9 cellular contexts compared by ENCODE assay signal in genomic region chr1:164771001-164771550, GRCh38.
DNase-seq lines count a peak whose midpoint lies in the region; ATAC-seq and TF ChIP-seq lines count a peak whose summit lies in the region.
"Had no signal": no experiment of that assay in that cellular context is flagged by ENCODE, and none has a peak within 500 bp of the region (broad histone marks: within the 10 kb centered on the region; RNA-seq: fewer than 3 reads in every experiment).

No MANE protein-coding gene starts in this region.

- H2AK5ac ChIP-seq in IMR-90 (ENCODE audit: low read depth, low read length) (peak overlapping the region; percentile 63), mesendoderm (ENCODE audit: low read length) (no peak overlapping the region)

- H3K18ac ChIP-seq in IMR-90 (ENCODE audit: low read depth, low read length) (peak overlapping the region; percentile 85), mesendoderm (ENCODE audit: low read length) (peak overlapping the region; percentile 39)

- H3K4me1 ChIP-seq in IMR-90 (ENCODE audit: control insufficient read depth, insufficient read depth, low read length) (peaks cover 40% of the 10 kb centered on the region), breast epithelium (peaks cover 6 to 10% of the 10 kb centered on the region in 2 donors), mesendoderm (ENCODE audit: control insufficient read depth, low read depth, low read length) (peaks cover 24% of the 10 kb centered on the region), thoracic aorta (ENCODE audit: control insufficient read depth in 1 of 2, low read depth in 2 of 2) (peaks cover 33 to 77% of the 10 kb centered on the region in 2 donors)

- H4K8ac ChIP-seq in IMR-90 (ENCODE audit: low read depth in 2 of 2, low read length in 2 of 2) = peak overlapping the region; percentile 81 to 83
- no peak overlapping the region for H4K8ac ChIP-seq in mesendoderm (ENCODE audit: low read depth, low read length)

- H3K27ac ChIP-seq in IMR-90 (ENCODE audit: insufficient read depth, low read length) = peak overlapping the region; percentile 96
- peak overlapping the region; percentile 82 to 85 for H3K27ac ChIP-seq in breast epithelium
- peak overlapping the region; percentile 27 for H3K27ac ChIP-seq in mesendoderm (ENCODE audit: low read depth, low read length)
- peak overlapping the region; percentile 64 to 77 for H3K27ac ChIP-seq in thoracic aorta

- H3K9me1 ChIP-seq in IMR-90 (ENCODE audit: insufficient read depth, low read length) = peaks cover 26% of the 10 kb centered on the region

- DNase-seq in IMR-90 (peak; percentile 72), breast epithelium (ENCODE audit: low spot score in 2 of 2) (no peak), mesendoderm (no peak), thoracic aorta (ENCODE audit: low spot score) (no peak), GM19240 (ENCODE audit: insufficient read length, low spot score) (no peak)
- no peak for DNase-seq in stimulated activated naive CD8-positive, alpha-beta T cell treated with anti-CD3 and anti-CD28 coated beads, Interleukin-15, Interleukin-2, amounts not matched to agents 100 U/mL and 50 U/mL, for 24 hours
- DNase-seq: activated CD4-positive, alpha-beta memory T cell treated with anti-CD3 and anti-CD28 coated beads for 36 hours; NCI-H524 had no signal

- H3K36me3 ChIP-seq in IMR-90 (ENCODE audit: control insufficient read depth, insufficient read depth, low read length) = no peaks in the 10 kb centered on the region
- no peaks in the 10 kb centered on the region for H3K36me3 ChIP-seq in breast epithelium
- H3K36me3 ChIP-seq in mesendoderm (ENCODE audit: control insufficient read depth, insufficient read depth, low read length) = no peaks in the 10 kb centered on the region
- no peaks in the 10 kb centered on the region for H3K36me3 ChIP-seq in thoracic aorta

- no peak overlapping the region for H2AK9ac ChIP-seq in IMR-90 (replicated peaks; ENCODE audit: low read depth, low read length, poor library complexity)

- TF ChIP-seq CTCF in IMR-90 (conservative IDR thresholded peaks at IDR 0.05; ENCODE audit: low read depth, low read length) = no peak; the same call in 1 of the 2 replicates
- no peak for TF ChIP-seq CTCF in breast epithelium (IDR thresholded peaks at IDR 0.05)
- TF ChIP-seq CTCF in thoracic aorta (IDR thresholded peaks at IDR 0.05) = no peak

- H3K14ac ChIP-seq in IMR-90 (replicated peaks; ENCODE audit: low read depth, low read length) = peak overlapping the region; percentile 58

- H3K9me3 ChIP-seq in IMR-90 (ENCODE audit: control insufficient read depth, insufficient read depth, low read length) (no peaks in the 10 kb centered on the region), breast epithelium (no peaks in the 10 kb centered on the region), thoracic aorta (no peaks in the 10 kb centered on the region)

- dilution Hi-C loops in IMR-90 (cut with HindIII; ENCODE audit: low sequenced_read_pairs, unreplicated experiment) = no loop called here

- H2BK20ac ChIP-seq in IMR-90 (ENCODE audit: low read depth, low read length) = peak overlapping the region; percentile 83

- CTCF ChIA-PET in IMR-90 (lab: Yijun Ruan, JAX) = interaction anchor here (0.6 kb wide), 1 partner anchor 52 kb away, joined by 4 read pairs; no protein-coding TSS in a partner anchor

- peak overlapping the region; percentile 19 for H2AFZ ChIP-seq in IMR-90 (replicated peaks; ENCODE audit: low read length, poor library complexity)

- H3K27me3 ChIP-seq in IMR-90 (ENCODE audit: control insufficient read depth, insufficient read depth, low read length) (no peaks in the 10 kb centered on the region), breast epithelium (no peaks in the 10 kb centered on the region), mesendoderm (ENCODE audit: insufficient read depth, low read length, poor library complexity) (no peaks in the 10 kb centered on the region), thoracic aorta (replicated peaks; ENCODE audit: insufficient read depth) (no peaks in the 10 kb centered on the region)

- intact Hi-C loops in IMR-90 (cut with micrococcal nuclease) = loop anchor here (5.0 kb wide), 2 partner anchors 64 to 129 kb away; no protein-coding TSS in a partner anchor
- intact Hi-C loops in breast epithelium (cut with DNase I; ENCODE audit: low total_unique reads) = no loop called here

- H3K56ac ChIP-seq in IMR-90 (ENCODE audit: extremely low read depth, insufficient read depth, low read length) (peak overlapping the region; percentile 45), mesendoderm (ENCODE audit: low read length) (peak overlapping the region; percentile 79)

- WGBS in IMR-90 (ENCODE audit: extremely low coverage in 2 of 2, insufficient read length in 1 of 2), 2 experiments = no CpG with 5 or more reads among the region's 8 CpGs
- WGBS in mesendoderm (ENCODE audit: extremely low coverage, insufficient coverage, low lambda C conversion rate) = no CpG with 5 or more reads among the region's 8 CpGs

- TF ChIP-seq POLR2A in IMR-90 (IDR thresholded peaks at IDR 0.05; ENCODE audit: low read depth, low read length) (no peak), breast epithelium (IDR thresholded peaks at IDR 0.05) (no peak)

- in situ Hi-C loops in IMR-90 (cut with MboI; ENCODE audit: low sequenced_read_pairs) = no loop called here

- BruUV-seq in IMR-90 (replicated peaks; lab: Mats Ljungman, UMichigan) = no TSS peak

- no peaks in the 10 kb centered on the region for H4K20me1 ChIP-seq in IMR-90 (ENCODE audit: insufficient read depth, low read length)

- POLR2A ChIA-PET in IMR-90 (lab: Charles Lee; ENCODE audit: unreplicated experiment) = interaction anchor here (0.7 kb wide), 1 partner anchor 297 kb away, joined by 5 read pairs; no protein-coding TSS in a partner anchor

- H2BK15ac ChIP-seq in IMR-90 (ENCODE audit: low read depth, low read length) (peak overlapping the region; percentile 82; the same call in 2 of the 3 replicates), mesendoderm (replicated peaks; ENCODE audit: low read depth) (peak overlapping the region; percentile 14)

- TF ChIP-seq RAD21 in IMR-90 (IDR thresholded peaks at IDR 0.05; ENCODE audit: low read length) = no peak

- H4K5ac ChIP-seq in IMR-90 (ENCODE audit: low read depth, low read length) = peak overlapping the region; percentile 78
- H4K5ac ChIP-seq in mesendoderm (ENCODE audit: low read length) = no peak overlapping the region

- H2BK5ac ChIP-seq in IMR-90 (ENCODE audit: low read depth, low read length, poor library complexity, severe bottlenecking) = peak overlapping the region; percentile 78
- H2BK5ac ChIP-seq in mesendoderm (ENCODE audit: low read length) = peak overlapping the region; percentile 75

- H2BK120ac ChIP-seq in IMR-90 (ENCODE audit: low read depth, low read length) = peak overlapping the region; percentile 79
- H2BK120ac ChIP-seq in mesendoderm (ENCODE audit: low read depth, low read length) = no peak overlapping the region

- H3K4ac ChIP-seq in IMR-90 (ENCODE audit: low read depth, low read length) = peak overlapping the region; percentile 78
- peak overlapping the region; percentile 82 for H3K4ac ChIP-seq in mesendoderm (ENCODE audit: low read depth, low read length)

- H3K9ac ChIP-seq in IMR-90 (ENCODE audit: low read depth, low read length) (peak overlapping the region; percentile 68), mesendoderm (ENCODE audit: low read length) (no peak overlapping the region)

- H3K4me2 ChIP-seq in IMR-90 (ENCODE audit: low read depth, low read length) = peak overlapping the region; percentile 51
- no peak overlapping the region for H3K4me2 ChIP-seq in mesendoderm (ENCODE audit: low read length)

- H3K23ac ChIP-seq in IMR-90 (ENCODE audit: low read depth, low read length) (peak overlapping the region; percentile 34; the same call in 1 of the 2 replicates), mesendoderm (ENCODE audit: low read length) (no peak overlapping the region)

- peak; percentile 16 for ATAC-seq in IMR-90 (ENCODE audit: low read depth)
- ATAC-seq in thoracic aorta (ENCODE audit: insufficient number of reproducible peaks, low FRiP score, low read depth) = no peak
- ATAC-seq in stimulated activated naive CD8-positive, alpha-beta T cell treated with anti-CD3 and anti-CD28 coated beads, Interleukin-15, Interleukin-2, amounts not matched to agents 100 U/mL and 50 U/mL, for 24 hours = no peak
- no peak for ATAC-seq in GM18511 (IDR thresholded peaks at IDR 0.05; ENCODE audit: unreplicated experiment)

- H3K79me1 ChIP-seq in IMR-90 (ENCODE audit: low read depth in 1 of 2, low read length in 2 of 2) (peaks cover 18 to 51% of the 10 kb centered on the region in 2 experiments), mesendoderm (ENCODE audit: low read length) (peaks cover 4% of the 10 kb centered on the region)

- H4K91ac ChIP-seq in IMR-90 (ENCODE audit: insufficient read depth, low read depth, low read length) = peak overlapping the region; percentile 68

- H3K79me2 ChIP-seq in mesendoderm (ENCODE audit: control insufficient read depth, insufficient read depth, low read length) = no peaks in the 10 kb centered on the region

- H3K4me3 ChIP-seq in IMR-90 (ENCODE audit: insufficient read depth, low read depth, low read length) (no peak overlapping the region), breast epithelium (peak overlapping the region in 1 of 3 donors; percentile 4), mesendoderm (ENCODE audit: low read length) (no peak overlapping the region), thoracic aorta (peak overlapping the region; percentile 55)

TF ChIP-seq in IMR-90, 13 proteins besides CTCF, POLR2A, EP300 and RAD21 (continues in another document):
- TF ChIP-seq SMC3 (IDR thresholded peaks at IDR 0.05; ENCODE audit: low read depth, low read length) (no peak; the same call in 1 of the 2 replicates), CEBPB (IDR thresholded peaks at IDR 0.05; ENCODE audit: low read depth, low read length) (no peak), MXI1 (IDR thresholded peaks at IDR 0.05; ENCODE audit: borderline replicate concordance, low read depth, low read length) (no peak), NFE2L2 (IDR thresholded peaks at IDR 0.05; ENCODE audit: low read depth, low read length) (no peak), RFX5 (IDR thresholded peaks at IDR 0.05; ENCODE audit: low read depth, low read length) (no peak), USF2 (IDR thresholded peaks at IDR 0.05; ENCODE audit: low read depth, low read length) (no peak), BHLHE40 (IDR thresholded peaks at IDR 0.05; ENCODE audit: low read depth, low read length) (no peak), MAFK (IDR thresholded peaks at IDR 0.05; ENCODE audit: low read depth, low read length) (no peak), MAZ (IDR thresholded peaks at IDR 0.05; ENCODE audit: borderline replicate concordance, low read depth, low read length) (no peak), RCOR1 (IDR thresholded peaks at IDR 0.05; ENCODE audit: insufficient replicate concordance, low read length) (no peak), FOS (IDR thresholded peaks at IDR 0.05; ENCODE audit: low read depth, low read length) (no peak)

Comparison
In these comparisons a context has a peak if more than half of its experiments do, and no peak if none do; other contexts are left out.
1. H3K27ac ChIP-seq: peak in every context shown above with its lines; median percentile 96 in IMR-90; 84 in breast epithelium; 70 in thoracic aorta; 27 in mesendoderm.